Comparison of ENCODE assay signal across 9 cellular contexts in genomic region chr10:44959243-44960097, GRCh38. TPM values are rescaled to one million over a fixed set of nuclear protein-coding genes. Genes with fewer than 3 reads are reported as not detected.
DNase-seq lines count a peak whose midpoint lies in the region; ATAC-seq, FAIRE-seq and TF ChIP-seq lines count a peak whose summit lies in the region.
"Had no signal": no experiment of that assay in that cellular context is flagged by ENCODE, and none has a peak within 500 bp of the region (broad histone marks: within the 10 kb centered on the region; RNA-seq: fewer than 3 reads in every experiment).

Gene RASSF4, plus strand, starts transcription at chr10:44959802. Its CDS starts 10,401 bp downstream, at chr10:44970203.

- peaks cover 12 to 55% (median 25%) of the 10 kb centered on the region in 11 experiments; a peak in 21 of 22 replicates for H3K36me3 ChIP-seq in BLaER1 treated with 17β-estradiol and CSF1 and Interleukin-3, amounts not matched to agents 10 nM and 100 nM
- no peaks in the 10 kb centered on the region for H3K36me3 ChIP-seq in ectodermal cell (ENCODE audit: control insufficient read depth, insufficient read depth, low read length)

- no peaks in the 10 kb centered on the region for H3K9me3 Mint-ChIP-seq in activated CD8-positive, alpha-beta T cell treated with anti-CD3 and anti-CD28 coated beads for 36 hours

- FAIRE-seq in GM19239 (lab: Jason Lieb, UNC) = peak; percentile 85
- FAIRE-seq: endometrium had no signal

- peak within 1 kb of the TSS; percentile 81 for H3K4me3 Mint-ChIP-seq in activated CD8-positive, alpha-beta T cell treated with anti-CD3 and anti-CD28 coated beads for 36 hours

- peak; percentile 96 for ATAC-seq in HG03439 (IDR thresholded peaks at IDR 0.05; ENCODE audit: unreplicated experiment)
- peak; percentile 100 for ATAC-seq in activated CD8-positive, alpha-beta T cell treated with anti-CD3 and anti-CD28 coated beads for 36 hours

- H3K27ac Mint-ChIP-seq in activated CD8-positive, alpha-beta T cell treated with anti-CD3 and anti-CD28 coated beads for 36 hours = peak within 1 kb of the TSS; percentile 70

- no peaks in the 10 kb centered on the region for H3K27me3 ChIP-seq in BLaER1 treated with 17β-estradiol and CSF1 and Interleukin-3, amounts not matched to agents 10 nM and 100 nM
- peaks cover 9% of the 10 kb centered on the region for H3K27me3 ChIP-seq in ectodermal cell (ENCODE audit: control insufficient read depth, insufficient read depth, low read length, poor library complexity, severe bottlenecking)

- peak; percentile 90 for DNase-seq in GM19239 (ENCODE audit: insufficient read length, low spot score)
- peak; percentile 79 for DNase-seq in NCI-H774 (lab: John Stamatoyannopoulos, UW)
- peak; percentile 93 for DNase-seq in activated CD8-positive, alpha-beta T cell treated with anti-CD3 and anti-CD28 coated beads for 36 hours
- DNase-seq in lung microvascular endothelial cell (ENCODE audit: low read depth in 2 of 2) = peak; percentile 85 to 87
- DNase-seq in stimulated activated CD4-positive, alpha-beta T cell treated with anti-CD3 and anti-CD28 coated beads, TNF-alpha, amount 100 ng/mL, for 48 hours (ENCODE audit: low read depth in 3 of 3) = peak; percentile 76 to 90 (median 84)

- TF ChIP-seq CTCF in activated CD8-positive, alpha-beta T cell treated with anti-CD3 and anti-CD28 coated beads for 36 hours (IDR thresholded peaks at IDR 0.05) = no peak

- H3K4me1 ChIP-seq in BLaER1 treated with 17β-estradiol and CSF1 and Interleukin-3, amounts not matched to agents 10 nM and 100 nM = peaks cover 59 to 88% (median 84%) of the 10 kb centered on the region in 10 experiments
- H3K4me1 ChIP-seq in ectodermal cell (ENCODE audit: control insufficient read depth, insufficient read depth, low read length) = peaks cover 38% of the 10 kb centered on the region

- H3K27ac ChIP-seq in BLaER1 treated with 17β-estradiol and CSF1 and Interleukin-3, amounts not matched to agents 10 nM and 100 nM = peak within 1 kb of the TSS; percentile 82 to 98 (median 87)
- H3K27ac ChIP-seq in ectodermal cell (ENCODE audit: insufficient read depth, low read depth, low read length, poor library complexity, severe bottlenecking) = peak within 1 kb of the TSS; percentile 69

- CTCF ChIA-PET in activated CD8-positive, alpha-beta T cell treated with anti-CD3 and anti-CD28 coated beads for 36 hours (lab: Charles Lee) = interaction anchor here (0.8 to 1.0 kb wide), 2 partner anchors 8 to 27 kb away, joined by 3 read pairs; no protein-coding TSS in a partner anchor

- peaks cover 0 to 10% (median 8%) of the 10 kb centered on the region in 11 experiments; a peak in 17 of 22 replicates for H3K9me3 ChIP-seq in BLaER1 treated with 17β-estradiol and CSF1 and Interleukin-3, amounts not matched to agents 10 nM and 100 nM (replicated peaks in 1 of 11)
- H3K9me3 ChIP-seq in ectodermal cell (ENCODE audit: control insufficient read depth, low read length) = no peaks in the 10 kb centered on the region

- peaks cover 8% of the 10 kb centered on the region for H3K36me3 Mint-ChIP-seq in activated CD8-positive, alpha-beta T cell treated with anti-CD3 and anti-CD28 coated beads for 36 hours (ENCODE audit: low read depth)

- no peaks in the 10 kb centered on the region for H3K27me3 Mint-ChIP-seq in activated CD8-positive, alpha-beta T cell treated with anti-CD3 and anti-CD28 coated beads for 36 hours

- peaks cover 0 to 20% (median 0%) of the 10 kb centered on the region in 11 experiments; a peak in 4 of 22 replicates for H4K20me1 ChIP-seq in BLaER1 treated with 17β-estradiol and CSF1 and Interleukin-3, amounts not matched to agents 10 nM and 100 nM

- POLR2A ChIA-PET in activated CD8-positive, alpha-beta T cell treated with anti-CD3 and anti-CD28 coated beads for 36 hours (lab: Charles Lee) = interaction anchor here (1.4 kb wide), 1 partner anchor 41 kb away, joined by 3 read pairs; the partner anchor contains the start of gene ZNF22

- WGBS in ectodermal cell, 2 experiments = 2% methylated on average over 74 of the region's 74 CpGs

- H3K4me1 Mint-ChIP-seq in activated CD8-positive, alpha-beta T cell treated with anti-CD3 and anti-CD28 coated beads for 36 hours (ENCODE audit: low read depth) = peaks cover 11% of the 10 kb centered on the region

- peak within 1 kb of the TSS; percentile 96 to 100 (median 99) for H3K4me2 ChIP-seq in BLaER1 treated with 17β-estradiol and CSF1 and Interleukin-3, amounts not matched to agents 10 nM and 100 nM

- H3K4me3 ChIP-seq in BLaER1 treated with 17β-estradiol and CSF1 and Interleukin-3, amounts not matched to agents 10 nM and 100 nM = peak within 1 kb of the TSS; percentile 75 to 92 (median 86)
- peak within 1 kb of the TSS; percentile 80 for H3K4me3 ChIP-seq in ectodermal cell (ENCODE audit: insufficient read depth, low read depth, low read length)

- intact Hi-C loops in activated CD8-positive, alpha-beta T cell treated with anti-CD3 and anti-CD28 coated beads for 36 hours (cut with micrococcal nuclease) = no loop called here

- H3K9ac ChIP-seq in BLaER1 treated with 17β-estradiol and CSF1 and Interleukin-3, amounts not matched to agents 10 nM and 100 nM = peak within 1 kb of the TSS; percentile 84 to 92 (median 89)

RNA-seq across cellular contexts. Expression of gene RASSF4, which starts in this region (rescaled TPM):
- 1 to 10 TPM; 1.8 to 1.9 TPM for total RNA-seq in activated CD8-positive, alpha-beta T cell treated with anti-CD3 and anti-CD28 coated beads for 36 hours
- polyA plus RNA-seq in ectodermal cell (2013, experiment 1 of 4) = 8.1 TPM
- polyA plus RNA-seq in ectodermal cell (2013, experiment 2 of 4) = 10.0 TPM
- polyA plus RNA-seq in ectodermal cell (2013, experiment 3 of 4) = 11.4 TPM
- 11.6 TPM for polyA plus RNA-seq in ectodermal cell (2013, experiment 4 of 4)
- 6.1 and 14.1 TPM in 2 replicates for total RNA-seq in lung microvascular endothelial cell

Comparison
In these comparisons a context has a peak if more than half of its experiments do, and no peak if none do; other contexts are left out.
1. Peak in every context shown above with its lines: DNase-seq, ATAC-seq, H3K4me3 ChIP-seq and H3K27ac ChIP-seq.